ENCODE assay signal across 29 cellular contexts in genomic region chrX:109301177-109301576, GRCh38.
"Had no signal": no experiment of that assay in that cellular context is flagged by ENCODE, and none has a peak within 500 bp of the region (broad histone marks: within the 10 kb centered on the region; RNA-seq: fewer than 3 reads in every experiment).

No MANE protein-coding gene starts in this region.

- H3K4me2 ChIP-seq: neural progenitor cell had no signal

- ATAC-seq: natural killer cell; right cardiac atrium; sciatic nerve; stimulated activated naive B cell treated with anti-CD40 and anti-IgM and Interleukin-4, amounts not matched to agents 10 μg/mL and 1 μg/mL and 100 μg/mL, for 72 hours; stimulated activated naive CD8-positive, alpha-beta T cell treated with anti-CD3 and anti-CD28 coated beads, Interleukin-15, Interleukin-2, amounts not matched to agents 100 U/mL and 50 U/mL, for 24 hours had no signal

- H2AFZ ChIP-seq: neural progenitor cell had no signal

- DNase-seq: hypothalamus; islet precursor cell; left ventricle myocardium inferior; mesendoderm; naive B cell; natural killer cell; nephron progenitor cell; occipital lobe; ovary; retina; right cardiac atrium; stimulated activated CD4-positive, alpha-beta T cell treated with anti-CD3 and anti-CD28 coated beads, Interleukin-12 subunit alpha, Interleukin-12 subunit beta, amount 100 ng/mL, for 4 hours; stimulated activated CD4-positive, alpha-beta T cell treated with anti-CD3 and anti-CD28 coated beads, Interleukin-15, amount 100 ng/mL, for 24 hours; stimulated activated CD4-positive, alpha-beta T cell treated with anti-CD3 and anti-CD28 coated beads, Interleukin-2, amount 100 ng/mL, for 24 hours; stimulated activated CD4-positive, alpha-beta T cell treated with anti-CD3 and anti-CD28 coated beads, Interleukin-4, amount 100 ng/mL, for 1 hour; stimulated activated naive B cell treated with anti-CD40 and anti-IgM and Interleukin-4, amounts not matched to agents 10 μg/mL and 1 μg/mL and 100 μg/mL, for 72 hours; stimulated activated naive CD8-positive, alpha-beta T cell treated with anti-CD3 and anti-CD28 coated beads, Interleukin-15, Interleukin-2, amounts not matched to agents 100 U/mL and 50 U/mL, for 24 hours; stomach; testis; thyroid gland; transverse colon; upper lobe of left lung had no signal

- H3K9ac ChIP-seq: neural progenitor cell had no signal

- H3K36me3 ChIP-seq: left ventricle myocardium inferior, neural progenitor cell, neutrophil, ovary, prostate gland, stomach, thyroid gland, transverse colon, upper lobe of left lung, vagina had no signal

- H3K27me3 ChIP-seq: neural progenitor cell, neutrophil, ovary, testis, thyroid gland, transverse colon, upper lobe of left lung, vagina had no signal

- H3K9me3 ChIP-seq: left ventricle myocardium inferior, neutrophil, ovary, prostate gland, stomach, testis, thyroid gland, transverse colon, upper lobe of left lung, vagina had no signal

- H3K4me3 ChIP-seq: left ventricle myocardium inferior, lung, neural progenitor cell, ovary, prostate gland, skin epidermis, stomach, testis, thyroid gland, transverse colon, upper lobe of left lung, vagina had no signal

- H3K4me1 ChIP-seq: left ventricle myocardium inferior, prostate gland, stomach, testis, thyroid gland, transverse colon, upper lobe of left lung, vagina had no signal

- H3K27ac ChIP-seq: left ventricle myocardium inferior, neural progenitor cell, neutrophil, ovary, prostate gland, skin epidermis, stomach, testis, thyroid gland, transverse colon, upper lobe of left lung, vagina had no signal
